Comparison of ENCODE assay signal across 8 cellular contexts in genomic region chr14:44963775-44964380, GRCh38. TPM values are rescaled to one million over a fixed set of nuclear protein-coding genes. Genes with fewer than 3 reads are reported as not detected.
A peak's percentile ranks its signal among the peaks of the same experiment; 100 is the strongest.
DNase-seq lines count a peak whose midpoint lies in the region; ATAC-seq and TF ChIP-seq lines count a peak whose summit lies in the region.

No MANE protein-coding gene starts in this region.

- DNase-seq in activated CD4-positive, alpha-beta T cell treated with anti-CD3 and anti-CD28 coated beads, Interleukin-2, amount 10 ng/mL, durations not matched to agents 24 days and 14 days: peak; percentile 67
- no peak for DNase-seq in activated CD4-positive, alpha-beta T cell treated with anti-CD3 and anti-CD28 coated beads for 1 hour
- DNase-seq in RWPE1 (ENCODE audit: low spot score): peak; percentile 5
- DNase-seq in right atrium auricular region (ENCODE audit: low spot score): no peak
- no peak for DNase-seq in stimulated activated naive B cell treated with anti-CD40 and anti-IgM and Interleukin-4, amounts not matched to agents 10 μg/mL and 1 μg/mL and 100 μg/mL, for 72 hours
- DNase-seq in LoVo (ENCODE audit: low spot score): no peak
- no peak for DNase-seq in activated T-cell treated with anti-CD3 and anti-CD28 coated beads, Interleukin-2, amount 50 U/mL, for 1 hour

- peak overlapping the region; percentile 71 to 87 for H3K4me3 ChIP-seq in right atrium auricular region

- H3K27me3 Mint-ChIP-seq in activated CD4-positive, alpha-beta T cell treated with anti-CD3 and anti-CD28 coated beads, Interleukin-2, amount 10 ng/mL, durations not matched to agents 24 days and 14 days: no peaks in the 10 kb centered on the region
- no peaks in the 10 kb centered on the region for H3K27me3 Mint-ChIP-seq in stimulated activated naive B cell treated with anti-CD40 and anti-IgM and Interleukin-4, amounts not matched to agents 10 μg/mL and 1 μg/mL and 100 μg/mL, for 72 hours

- H3K4me3 Mint-ChIP-seq in activated CD4-positive, alpha-beta T cell treated with anti-CD3 and anti-CD28 coated beads, Interleukin-2, amount 10 ng/mL, durations not matched to agents 24 days and 14 days: no peak overlapping the region
- H3K4me3 Mint-ChIP-seq in stimulated activated naive B cell treated with anti-CD40 and anti-IgM and Interleukin-4, amounts not matched to agents 10 μg/mL and 1 μg/mL and 100 μg/mL, for 72 hours: no peak overlapping the region

- intact Hi-C loops in activated CD4-positive, alpha-beta T cell treated with anti-CD3 and anti-CD28 coated beads, Interleukin-2, amount 10 ng/mL, durations not matched to agents 24 days and 14 days (cut with micrococcal nuclease): loop anchor here (1.0 to 5.0 kb wide), 3 partner anchors 9 to 52 kb away; no protein-coding TSS in a partner anchor

- H3K27me3 ChIP-seq in right atrium auricular region: no peaks in the 10 kb centered on the region

- POLR2A ChIA-PET in RWPE1 (lab: Yijun Ruan, JAX; ENCODE audit: low non-redundant PET): no interaction called here

- no peak overlapping the region for H3K27ac Mint-ChIP-seq in activated CD4-positive, alpha-beta T cell treated with anti-CD3 and anti-CD28 coated beads, Interleukin-2, amount 10 ng/mL, durations not matched to agents 24 days and 14 days
- H3K27ac Mint-ChIP-seq in stimulated activated naive B cell treated with anti-CD40 and anti-IgM and Interleukin-4, amounts not matched to agents 10 μg/mL and 1 μg/mL and 100 μg/mL, for 72 hours: peak overlapping the region; percentile 87

- no peaks in the 10 kb centered on the region for H3K9me3 ChIP-seq in right atrium auricular region

- no peaks in the 10 kb centered on the region for H3K9me3 Mint-ChIP-seq in activated CD4-positive, alpha-beta T cell treated with anti-CD3 and anti-CD28 coated beads, Interleukin-2, amount 10 ng/mL, durations not matched to agents 24 days and 14 days
- H3K9me3 Mint-ChIP-seq in stimulated activated naive B cell treated with anti-CD40 and anti-IgM and Interleukin-4, amounts not matched to agents 10 μg/mL and 1 μg/mL and 100 μg/mL, for 72 hours: peaks cover 4 to 7% of the 10 kb centered on the region in 2 donors

- peaks cover 0 to 69% of the 10 kb centered on the region in 2 donors for H3K4me1 ChIP-seq in right atrium auricular region

- no peak overlapping the region for H3K27ac ChIP-seq in RWPE1
- peak overlapping the region; percentile 82 to 86 for H3K27ac ChIP-seq in right atrium auricular region

- peaks cover 20% of the 10 kb centered on the region for H3K36me3 Mint-ChIP-seq in activated CD4-positive, alpha-beta T cell treated with anti-CD3 and anti-CD28 coated beads, Interleukin-2, amount 10 ng/mL, durations not matched to agents 24 days and 14 days (ENCODE audit: low read depth)
- H3K36me3 Mint-ChIP-seq in stimulated activated naive B cell treated with anti-CD40 and anti-IgM and Interleukin-4, amounts not matched to agents 10 μg/mL and 1 μg/mL and 100 μg/mL, for 72 hours: peaks cover 28 to 35% of the 10 kb centered on the region in 2 donors

- H3K36me3 ChIP-seq in right atrium auricular region: no peaks in the 10 kb centered on the region

- CTCF ChIA-PET in RWPE1 (lab: Yijun Ruan, JAX): interaction anchor here (1.2 kb wide), 1 partner anchor 50 kb away, joined by 5 read pairs; no protein-coding TSS in a partner anchor

- no peak for ATAC-seq in stimulated activated naive B cell treated with anti-CD40 and anti-IgM and Interleukin-4, amounts not matched to agents 10 μg/mL and 1 μg/mL and 100 μg/mL, for 72 hours (replicated peaks)
- no peak for ATAC-seq in HG03139 (IDR thresholded peaks at IDR 0.05; ENCODE audit: unreplicated experiment)

- H3K4me1 Mint-ChIP-seq in activated CD4-positive, alpha-beta T cell treated with anti-CD3 and anti-CD28 coated beads, Interleukin-2, amount 10 ng/mL, durations not matched to agents 24 days and 14 days: peaks cover 55% of the 10 kb centered on the region
- H3K4me1 Mint-ChIP-seq in stimulated activated naive B cell treated with anti-CD40 and anti-IgM and Interleukin-4, amounts not matched to agents 10 μg/mL and 1 μg/mL and 100 μg/mL, for 72 hours: peaks cover 31 to 50% of the 10 kb centered on the region in 2 donors

- TF ChIP-seq CTCF in RWPE1 (conservative IDR thresholded peaks at IDR 0.05; ENCODE audit: low read depth): no peak
- TF ChIP-seq CTCF in right atrium auricular region (IDR thresholded peaks at IDR 0.05): no peak

RNA-seq across cellular contexts. Expression of gene TOGARAM1, which starts 1.9 kb away (rescaled TPM):
- total RNA-seq in activated CD4-positive, alpha-beta T cell treated with anti-CD3 and anti-CD28 coated beads, Interleukin-2, amount 10 ng/mL, durations not matched to agents 24 days and 14 days: 7.6 and 7.9 TPM in 2 replicates
- 10 to 100 TPM; 15.1 to 24.7 TPM for total RNA-seq in right atrium auricular region

RNA-seq across cellular contexts. Expression of gene KLHL28, which starts 2.1 kb away (rescaled TPM):
- 14.7 and 14.9 TPM in 2 replicates for total RNA-seq in activated CD4-positive, alpha-beta T cell treated with anti-CD3 and anti-CD28 coated beads, Interleukin-2, amount 10 ng/mL, durations not matched to agents 24 days and 14 days
- 1 to 10 TPM; 6.4 to 8.5 TPM for total RNA-seq in right atrium auricular region

Comparison
In these comparisons a context has a peak if more than half of its experiments do, and no peak if none do; other contexts are left out.
1. DNase-seq: peak in activated CD4-positive, alpha-beta T cell treated with anti-CD3 and anti-CD28 coated beads, Interleukin-2, amount 10 ng/mL, durations not matched to agents 24 days and 14 days (single experiment) and RWPE1 (single experiment); none in activated CD4-positive, alpha-beta T cell treated with anti-CD3 and anti-CD28 coated beads for 1 hour (single experiment), right atrium auricular region (single experiment), stimulated activated naive B cell treated with anti-CD40 and anti-IgM and Interleukin-4, amounts not matched to agents 10 μg/mL and 1 μg/mL and 100 μg/mL, for 72 hours (single experiment), LoVo (single experiment) and activated T-cell treated with anti-CD3 and anti-CD28 coated beads, Interleukin-2, amount 50 U/mL, for 1 hour (single experiment).